Comparison of ENCODE assay signal across 9 cellular contexts in the genomic region with DNA sequence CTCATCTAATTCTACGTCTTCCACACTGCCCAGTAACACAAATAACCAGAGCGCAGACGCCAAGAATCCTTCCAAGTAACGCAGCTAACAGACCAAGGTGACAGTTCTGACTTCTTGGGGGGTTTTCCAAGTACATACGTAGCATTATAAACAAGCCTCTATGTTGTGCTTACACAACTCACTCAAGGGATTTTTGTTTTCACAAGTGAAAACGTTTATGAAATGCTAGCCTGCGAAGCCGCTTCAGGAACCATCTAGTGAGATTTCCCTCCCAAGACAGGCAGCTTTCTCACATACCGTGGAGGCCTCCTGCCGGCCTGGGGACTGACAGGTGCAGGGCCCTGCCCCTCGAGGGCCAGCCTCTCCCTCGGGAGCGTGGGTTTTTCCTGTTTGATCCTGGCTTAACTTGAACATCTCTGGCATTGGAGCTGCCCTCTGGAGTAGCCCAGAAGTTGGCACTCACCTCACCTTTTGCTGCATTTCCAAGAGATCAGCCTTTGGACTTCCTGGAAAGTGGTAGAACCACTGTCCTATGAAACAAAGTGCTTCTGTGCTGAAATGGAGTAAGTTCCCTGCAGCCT.
A peak's percentile ranks its signal among the peaks of the same experiment; 100 is the strongest.
DNase-seq lines count a peak whose midpoint lies in the region; ATAC-seq and TF ChIP-seq lines count a peak whose summit lies in the region.
"Had no signal": no experiment of that assay in that cellular context is flagged by ENCODE, and none has a peak within 500 bp of the region (broad histone marks: within the 10 kb centered on the region; RNA-seq: fewer than 3 reads in every experiment).

No MANE protein-coding gene starts in this region.

- H3K4me3 ChIP-seq in GM06990 (replicated peaks; ENCODE audit: low read depth, low read length) (peak overlapping the region; percentile 36), choroid plexus epithelial cell (ENCODE audit: low read depth, low read length) (no peak overlapping the region), H7 (ENCODE audit: insufficient read depth, low read depth, low read length) (no peak overlapping the region)

- no peaks in the 10 kb centered on the region for H3K27me3 ChIP-seq in GM06990 (replicated peaks; ENCODE audit: control insufficient read depth, insufficient read depth, low read length)
- H3K27me3 ChIP-seq in H7 (ENCODE audit: control insufficient read depth, insufficient read depth, low read length): no peaks in the 10 kb centered on the region

- DNase-seq in GM06990 (ENCODE audit: extremely low read depth, insufficient read length) (no peak), choroid plexus epithelial cell (ENCODE audit: low read depth) (peak; percentile 53), NOMO-1 treated with DMSO at 0.1 percent for 48 hours (lab: John Stamatoyannopoulos, UW; ENCODE audit: unreplicated experiment) (no peak), SKM-1 treated with dmso at 0.1 percent for 144 hours (lab: John Stamatoyannopoulos, UW; ENCODE audit: unreplicated experiment) (no peak), H7 (no peak), HK-2 (ENCODE audit: unreplicated experiment) (no peak)
- DNase-seq: AML-193 had no signal

- TF ChIP-seq CTCF in GM06990 (IDR thresholded peaks at IDR 0.05; ENCODE audit: insufficient read depth, low read length, poor library complexity, severe bottlenecking) (peak; percentile 28), choroid plexus epithelial cell (conservative IDR thresholded peaks at IDR 0.05; ENCODE audit: low read depth, low read length) (no peak)

- no peaks in the 10 kb centered on the region; the same call in 1 of the 2 replicates for H3K36me3 ChIP-seq in GM06990 (ENCODE audit: control insufficient read depth, insufficient read depth, low read length)
- no peaks in the 10 kb centered on the region for H3K36me3 ChIP-seq in H7 (replicated peaks; ENCODE audit: control insufficient read depth, insufficient read depth, low read length)

- ATAC-seq in GM19397 (IDR thresholded peaks at IDR 0.05; ENCODE audit: unreplicated experiment) (peak; percentile 60), HG03066 (IDR thresholded peaks at IDR 0.05; ENCODE audit: low read depth, unreplicated experiment) (peak; percentile 42)
